13 cellular contexts compared by ENCODE assay signal in genomic region chr12:3005736-3006135, GRCh38. TPM values are rescaled to one million over a fixed set of nuclear protein-coding genes. Genes with fewer than 3 reads are reported as not detected.
"Had no signal": no experiment of that assay in that cellular context is flagged by ENCODE, and none has a peak within 500 bp of the region (broad histone marks: within the 10 kb centered on the region; RNA-seq: fewer than 3 reads in every experiment).

No MANE protein-coding gene starts in this region.

- H3K36me3 Mint-ChIP-seq: activated CD4-positive, alpha-beta memory T cell treated with anti-CD3 and anti-CD28 coated beads for 36 hours; activated CD8-positive, alpha-beta memory T cell treated with anti-CD3 and anti-CD28 coated beads, Interleukin-2, amount 10 ng/mL, durations not matched to agents 7 days and 5 days; activated naive CD8-positive, alpha-beta T cell treated with anti-CD3 and anti-CD28 coated beads for 36 hours; natural killer cell treated with Interleukin-12 subunit alpha and Interleukin-12 subunit beta and Interleukin-15 and Interleukin-18, amount 100 ng/mL, for 72 hours; stimulated activated naive B cell treated with anti-CD40 and anti-IgM and Interleukin-4, amounts not matched to agents 10 μg/mL and 1 μg/mL and 100 μg/mL, for 72 hours had no signal

- H3K27me3 ChIP-seq: hepatocyte, upper lobe of right lung had no signal

- H2AFZ ChIP-seq: hepatocyte had no signal

- H3K9me3 ChIP-seq: lower lobe of right lung, upper lobe of right lung had no signal

- H3K4me2 ChIP-seq: hepatocyte had no signal

- H3K4me3 Mint-ChIP-seq: activated B cell treated with CpG ODN at 0.5 μM for 24 hours; activated CD4-positive, alpha-beta memory T cell treated with anti-CD3 and anti-CD28 coated beads for 36 hours; activated CD8-positive, alpha-beta memory T cell treated with anti-CD3 and anti-CD28 coated beads, Interleukin-2, amount 10 ng/mL, durations not matched to agents 7 days and 5 days; activated naive CD8-positive, alpha-beta T cell treated with anti-CD3 and anti-CD28 coated beads for 36 hours; dendritic cell treated with granulocyte-macrophage colony-stimulating factor and Interleukin-4, amounts not matched to agents 40 ng/mL and 50 ng/mL, for 4 days; natural killer cell treated with Interleukin-12 subunit alpha and Interleukin-12 subunit beta and Interleukin-15 and Interleukin-18, amount 100 ng/mL, for 72 hours; stimulated activated naive B cell treated with anti-CD40 and anti-IgM and Interleukin-4, amounts not matched to agents 10 μg/mL and 1 μg/mL and 100 μg/mL, for 72 hours had no signal

- H3K9me3 Mint-ChIP-seq: activated B cell treated with CpG ODN at 0.5 μM for 24 hours; activated CD4-positive, alpha-beta memory T cell treated with anti-CD3 and anti-CD28 coated beads for 36 hours; activated naive CD8-positive, alpha-beta T cell treated with anti-CD3 and anti-CD28 coated beads for 36 hours; dendritic cell treated with granulocyte-macrophage colony-stimulating factor and Interleukin-4, amounts not matched to agents 40 ng/mL and 50 ng/mL, for 4 days; natural killer cell treated with Interleukin-12 subunit alpha and Interleukin-12 subunit beta and Interleukin-15 and Interleukin-18, amount 100 ng/mL, for 72 hours; stimulated activated naive B cell treated with anti-CD40 and anti-IgM and Interleukin-4, amounts not matched to agents 10 μg/mL and 1 μg/mL and 100 μg/mL, for 72 hours had no signal

- H3K4me3 ChIP-seq: hepatocyte, lower lobe of right lung, upper lobe of right lung had no signal

- H3K4me1 ChIP-seq: lower lobe of right lung, upper lobe of right lung had no signal

- H3K27me3 Mint-ChIP-seq: activated B cell treated with CpG ODN at 0.5 μM for 24 hours; activated CD8-positive, alpha-beta memory T cell treated with anti-CD3 and anti-CD28 coated beads, Interleukin-2, amount 10 ng/mL, durations not matched to agents 7 days and 5 days; activated naive CD8-positive, alpha-beta T cell treated with anti-CD3 and anti-CD28 coated beads for 36 hours had no signal

- DNase-seq: activated B cell treated with CpG ODN at 0.5 μM for 24 hours; activated CD4-positive, alpha-beta memory T cell treated with anti-CD3 and anti-CD28 coated beads for 36 hours; activated CD4-positive, alpha-beta T cell treated with anti-CD3 and anti-CD28 coated beads for 4 hours; activated CD8-positive, alpha-beta memory T cell treated with anti-CD3 and anti-CD28 coated beads, Interleukin-2, amount 10 ng/mL, durations not matched to agents 7 days and 5 days; activated naive CD8-positive, alpha-beta T cell treated with anti-CD3 and anti-CD28 coated beads for 36 hours; effector CD8-positive, alpha-beta T cell; lower lobe of right lung; retina; stimulated activated naive B cell treated with anti-CD40 and anti-IgM and Interleukin-4, amounts not matched to agents 10 μg/mL and 1 μg/mL and 100 μg/mL, for 72 hours; upper lobe of right lung had no signal

- H3K36me3 ChIP-seq: upper lobe of right lung had no signal

- H3K27ac ChIP-seq: hepatocyte, lower lobe of right lung, upper lobe of right lung had no signal

- H3K27ac Mint-ChIP-seq: activated B cell treated with CpG ODN at 0.5 μM for 24 hours; activated CD4-positive, alpha-beta memory T cell treated with anti-CD3 and anti-CD28 coated beads for 36 hours; activated CD8-positive, alpha-beta memory T cell treated with anti-CD3 and anti-CD28 coated beads, Interleukin-2, amount 10 ng/mL, durations not matched to agents 7 days and 5 days; activated naive CD8-positive, alpha-beta T cell treated with anti-CD3 and anti-CD28 coated beads for 36 hours; dendritic cell treated with granulocyte-macrophage colony-stimulating factor and Interleukin-4, amounts not matched to agents 40 ng/mL and 50 ng/mL, for 4 days; natural killer cell treated with Interleukin-12 subunit alpha and Interleukin-12 subunit beta and Interleukin-15 and Interleukin-18, amount 100 ng/mL, for 72 hours; stimulated activated naive B cell treated with anti-CD40 and anti-IgM and Interleukin-4, amounts not matched to agents 10 μg/mL and 1 μg/mL and 100 μg/mL, for 72 hours had no signal

- ATAC-seq: activated CD8-positive, alpha-beta memory T cell treated with anti-CD3 and anti-CD28 coated beads, Interleukin-2, amount 10 ng/mL, durations not matched to agents 7 days and 5 days; lower lobe of right lung; natural killer cell treated with Interleukin-12 subunit alpha and Interleukin-12 subunit beta and Interleukin-15 and Interleukin-18, amount 100 ng/mL, for 72 hours; stimulated activated naive B cell treated with anti-CD40 and anti-IgM and Interleukin-4, amounts not matched to agents 10 μg/mL and 1 μg/mL and 100 μg/mL, for 72 hours; upper lobe of right lung had no signal

- H3K4me1 Mint-ChIP-seq: activated B cell treated with CpG ODN at 0.5 μM for 24 hours; activated CD8-positive, alpha-beta memory T cell treated with anti-CD3 and anti-CD28 coated beads, Interleukin-2, amount 10 ng/mL, durations not matched to agents 7 days and 5 days; activated naive CD8-positive, alpha-beta T cell treated with anti-CD3 and anti-CD28 coated beads for 36 hours had no signal

- H3K79me2 ChIP-seq: hepatocyte had no signal

RNA-seq across cellular contexts. Expression of gene TEAD4, which starts 46.5 kb away (rescaled TPM):
- total RNA-seq: activated B cell treated with CpG ODN at 0.5 μM for 24 hours had no signal
